Comparison of ENCODE assay signal across 8 cellular contexts in genomic region chr5:63401434-63402046, GRCh38.
DNase-seq lines count a peak whose midpoint lies in the region; ATAC-seq and TF ChIP-seq lines count a peak whose summit lies in the region.

No MANE protein-coding gene starts in this region.

- H3K27ac Mint-ChIP-seq in activated CD4-positive, alpha-beta T cell treated with anti-CD3 and anti-CD28 coated beads for 36 hours = no peak overlapping the region
- no peak overlapping the region for H3K27ac Mint-ChIP-seq in endothelial cell (ENCODE audit: unreplicated experiment)
- H3K27ac Mint-ChIP-seq in naive thymus-derived CD8-positive, alpha-beta T cell = no peak overlapping the region

- H3K36me3 ChIP-seq in SJCRH30 = no peaks in the 10 kb centered on the region

- CTCF ChIA-PET in activated CD4-positive, alpha-beta T cell treated with anti-CD3 and anti-CD28 coated beads for 36 hours (lab: Charles Lee) = interaction anchor here (1.0 kb wide), 1 partner anchor 563 kb away, joined by 7 read pairs; no protein-coding TSS in a partner anchor

- H3K4me1 Mint-ChIP-seq in activated CD4-positive, alpha-beta T cell treated with anti-CD3 and anti-CD28 coated beads for 36 hours = no peaks in the 10 kb centered on the region
- H3K4me1 Mint-ChIP-seq in endothelial cell (ENCODE audit: unreplicated experiment) = no peaks in the 10 kb centered on the region
- H3K4me1 Mint-ChIP-seq in naive thymus-derived CD8-positive, alpha-beta T cell = no peaks in the 10 kb centered on the region

- POLR2A ChIA-PET in activated CD4-positive, alpha-beta T cell treated with anti-CD3 and anti-CD28 coated beads for 36 hours (lab: Charles Lee) = no interaction called here
- POLR2A ChIA-PET in naive thymus-derived CD8-positive, alpha-beta T cell (lab: Charles Lee) = no interaction called here

- H3K4me3 Mint-ChIP-seq in activated CD4-positive, alpha-beta T cell treated with anti-CD3 and anti-CD28 coated beads for 36 hours = no peak overlapping the region
- H3K4me3 Mint-ChIP-seq in endothelial cell (ENCODE audit: unreplicated experiment) = no peak overlapping the region
- no peak overlapping the region for H3K4me3 Mint-ChIP-seq in naive thymus-derived CD8-positive, alpha-beta T cell

- H3K9me3 ChIP-seq in SJCRH30 (replicated peaks) = no peaks in the 10 kb centered on the region

- no peaks in the 10 kb centered on the region for H3K9me3 Mint-ChIP-seq in activated CD4-positive, alpha-beta T cell treated with anti-CD3 and anti-CD28 coated beads for 36 hours (ENCODE audit: low read depth)
- H3K9me3 Mint-ChIP-seq in endothelial cell (ENCODE audit: unreplicated experiment) = no peaks in the 10 kb centered on the region
- H3K9me3 Mint-ChIP-seq in naive thymus-derived CD8-positive, alpha-beta T cell = peaks cover 0 to 9% (median 2%) of the 10 kb centered on the region in 9 donors

- DNase-seq in activated CD4-positive, alpha-beta T cell treated with anti-CD3 and anti-CD28 coated beads for 36 hours = peak; percentile 66
- no peak for DNase-seq in activated CD4-positive, alpha-beta T cell treated with anti-CD3 and anti-CD28 coated beads for 4 hours
- DNase-seq in HuH-7.5 (ENCODE audit: low spot score) = peak; percentile 6
- DNase-seq in SJCRH30 = peak; percentile 47 to 74
- DNase-seq in endothelial cell (ENCODE audit: low spot score) = peak; percentile 78
- peak; percentile 30 for DNase-seq in myocyte (ENCODE audit: low read depth)
- DNase-seq in naive thymus-derived CD8-positive, alpha-beta T cell = no peak

- H3K27me3 ChIP-seq in SJCRH30 = peaks cover 3% of the 10 kb centered on the region; the same call in 1 of the 2 replicates

- intact Hi-C loops in activated CD4-positive, alpha-beta T cell treated with anti-CD3 and anti-CD28 coated beads for 36 hours (cut with DNase I, micrococcal nuclease) = loop anchor here (1.0 to 10.0 kb wide), 5 partner anchors 561 to 1383 kb away; partner anchors contain the start of gene HTR1A (in 1 of the 2)

- no peak for ATAC-seq in activated CD4-positive, alpha-beta T cell treated with anti-CD3 and anti-CD28 coated beads for 36 hours
- ATAC-seq in GM21515 (IDR thresholded peaks at IDR 0.05; ENCODE audit: unreplicated experiment) = peak; percentile 81
- ATAC-seq in naive thymus-derived CD8-positive, alpha-beta T cell = no peak

- no peaks in the 10 kb centered on the region for H3K36me3 Mint-ChIP-seq in activated CD4-positive, alpha-beta T cell treated with anti-CD3 and anti-CD28 coated beads for 36 hours (ENCODE audit: low read depth)
- no peaks in the 10 kb centered on the region for H3K36me3 Mint-ChIP-seq in endothelial cell (ENCODE audit: low read depth, unreplicated experiment)
- H3K36me3 Mint-ChIP-seq in naive thymus-derived CD8-positive, alpha-beta T cell = no peaks in the 10 kb centered on the region

- peak; percentile 79 for TF ChIP-seq CTCF in endothelial cell (IDR thresholded peaks at IDR 0.05; ENCODE audit: unreplicated experiment)

- no peak overlapping the region for H3K27ac ChIP-seq in SJCRH30

- H3K4me3 ChIP-seq in SJCRH30 = no peak overlapping the region

- H3K4me1 ChIP-seq in SJCRH30 = no peaks in the 10 kb centered on the region

- H3K27me3 Mint-ChIP-seq in activated CD4-positive, alpha-beta T cell treated with anti-CD3 and anti-CD28 coated beads for 36 hours = no peaks in the 10 kb centered on the region
- H3K27me3 Mint-ChIP-seq in endothelial cell (ENCODE audit: unreplicated experiment) = peaks cover 3% of the 10 kb centered on the region
- no peaks in the 10 kb centered on the region for H3K27me3 Mint-ChIP-seq in naive thymus-derived CD8-positive, alpha-beta T cell

Comparison
In these comparisons a context has a peak if more than half of its experiments do, and no peak if none do; other contexts are left out.
1. DNase-seq: peak in activated CD4-positive, alpha-beta T cell treated with anti-CD3 and anti-CD28 coated beads for 36 hours (single experiment), HuH-7.5 (single experiment), SJCRH30 (2 of 2), endothelial cell (single experiment) and myocyte (single experiment); none in activated CD4-positive, alpha-beta T cell treated with anti-CD3 and anti-CD28 coated beads for 4 hours (0 of 2) and naive thymus-derived CD8-positive, alpha-beta T cell (0 of 10).